1 cellular context compared by ENCODE assay signal in the genomic region with DNA sequence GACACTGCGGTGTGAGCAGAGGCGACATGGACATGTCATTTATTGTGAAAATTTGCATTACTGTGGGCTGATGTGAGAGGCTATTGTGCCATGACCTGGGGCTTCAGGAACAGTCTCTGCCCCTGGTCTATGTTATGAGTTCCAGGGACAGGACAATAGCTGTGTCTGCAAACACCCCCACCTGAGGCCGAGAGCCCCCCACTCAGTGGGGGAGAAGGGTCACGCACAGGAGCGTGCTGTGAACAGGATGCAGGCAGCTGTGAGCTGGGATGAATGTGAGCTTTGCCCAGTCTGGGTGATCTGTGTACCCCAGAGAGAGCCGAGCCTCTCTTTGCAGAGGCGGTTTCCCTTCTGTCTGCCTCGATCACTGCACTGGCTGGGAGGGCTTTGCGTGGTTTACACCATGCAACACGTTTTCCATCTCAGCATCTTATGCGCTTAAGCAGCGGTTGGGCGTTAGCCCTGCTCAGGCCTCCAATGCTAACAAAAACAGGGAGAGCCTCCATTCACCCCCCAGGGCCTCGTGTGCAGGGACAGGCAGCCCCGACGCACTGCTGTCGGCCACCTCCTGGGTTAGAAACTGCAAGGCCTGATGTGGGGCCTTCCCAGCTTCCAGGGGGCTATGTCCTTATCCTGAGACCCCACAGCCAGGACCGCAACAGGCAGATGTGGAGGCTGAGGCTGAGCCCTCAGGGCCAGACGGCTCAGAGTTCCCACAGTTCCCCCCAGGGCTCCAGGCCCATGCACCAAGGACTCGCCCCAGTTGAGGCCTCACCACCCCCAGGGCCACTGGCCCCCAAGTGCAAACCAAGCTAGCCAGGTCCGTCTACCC.
TF ChIP-seq lines count a peak whose summit lies in the region.

No MANE protein-coding gene starts in this region.

TF ChIP-seq in HepG2, 621 proteins besides CTCF, POLR2A, EP300 and RAD21 (continued from another document and continues in another):
- TF ChIP-seq ZNF205 (CRISPR knock-in tag; IDR thresholded peaks at IDR 0.05) (peak; percentile 52; the same call in 1 of the 2 replicates), ZSCAN29 (CRISPR knock-in tag; conservative IDR thresholded peaks at IDR 0.05) (peak; percentile 84), CAMTA2 (CRISPR knock-in tag; IDR thresholded peaks at IDR 0.05; ENCODE audit: borderline replicate concordance) (no peak), NFAT5 (CRISPR knock-in tag; IDR thresholded peaks at IDR 0.05) (no peak; the same call in 1 of the 2 replicates), ZKSCAN1 (IDR thresholded peaks at IDR 0.05; ENCODE audit: low read length) (no peak), RFXAP (CRISPR knock-in tag; IDR thresholded peaks at IDR 0.05; ENCODE audit: borderline replicate concordance) (peak; percentile 43; the same call in 1 of the 2 replicates), RXRB (CRISPR knock-in tag; IDR thresholded peaks at IDR 0.05; ENCODE audit: borderline replicate concordance) (no peak; the same call in 1 of the 2 replicates), REST (IDR thresholded peaks at IDR 0.05; ENCODE audit: borderline replicate concordance in 1 of 2, low read depth in 1 of 2, low read length in 2 of 2) (no peak), ZNF609 (CRISPR knock-in tag; IDR thresholded peaks at IDR 0.05; ENCODE audit: borderline replicate concordance) (peak; percentile 71; the same call in 1 of the 2 replicates), MAFG (CRISPR knock-in tag; IDR thresholded peaks at IDR 0.05) (0 out of 2 replicates have a peak, but pooled peaks have one; percentile 26), MAFF (IDR thresholded peaks at IDR 0.05; ENCODE audit: low read depth, low read length) (no peak), REPIN1 (CRISPR knock-in tag; IDR thresholded peaks at IDR 0.05; ENCODE audit: borderline replicate concordance, low read depth) (no peak), NFIC (IDR thresholded peaks at IDR 0.05; ENCODE audit: low read length) (no peak), KMT2A (CRISPR knock-in tag; IDR thresholded peaks at IDR 0.05) (no peak; the same call in 1 of the 2 replicates), MEIS2 (CRISPR knock-in tag; IDR thresholded peaks at IDR 0.05) (0 out of 2 replicates have a peak, but pooled peaks have one; percentile 2), XRCC5 (optimal IDR thresholded peaks at IDR 0.05; ENCODE audit: low read length) (peak; percentile 15), ZNF263 (CRISPR knock-in tag; IDR thresholded peaks at IDR 0.05) (0 out of 2 replicates have a peak, but pooled peaks have one; percentile 24), ZFP90 (CRISPR knock-in tag; IDR thresholded peaks at IDR 0.05; ENCODE audit: borderline replicate concordance) (no peak), ZNF687 (CRISPR knock-in tag; IDR thresholded peaks at IDR 0.05) (peak; percentile 85), NRL (CRISPR knock-in tag; IDR thresholded peaks at IDR 0.05; ENCODE audit: borderline replicate concordance) (no peak; the same call in 1 of the 2 replicates), ARNTL (CRISPR knock-in tag; IDR thresholded peaks at IDR 0.05) (peak; percentile 77), KDM5B (CRISPR knock-in tag; IDR thresholded peaks at IDR 0.05; ENCODE audit: borderline replicate concordance) (peak; percentile 55), ZNF570 (CRISPR knock-in tag; IDR thresholded peaks at IDR 0.05; ENCODE audit: borderline replicate concordance) (no peak), ZNF772 (CRISPR knock-in tag; IDR thresholded peaks at IDR 0.05) (peak; percentile 53; the same call in 1 of the 2 replicates), ZNF569 (CRISPR knock-in tag; IDR thresholded peaks at IDR 0.05; ENCODE audit: borderline replicate concordance) (no peak), ZNF616 (CRISPR knock-in tag; IDR thresholded peaks at IDR 0.05; ENCODE audit: low read depth) (no peak)
- TF ChIP-seq, protein P1, sequence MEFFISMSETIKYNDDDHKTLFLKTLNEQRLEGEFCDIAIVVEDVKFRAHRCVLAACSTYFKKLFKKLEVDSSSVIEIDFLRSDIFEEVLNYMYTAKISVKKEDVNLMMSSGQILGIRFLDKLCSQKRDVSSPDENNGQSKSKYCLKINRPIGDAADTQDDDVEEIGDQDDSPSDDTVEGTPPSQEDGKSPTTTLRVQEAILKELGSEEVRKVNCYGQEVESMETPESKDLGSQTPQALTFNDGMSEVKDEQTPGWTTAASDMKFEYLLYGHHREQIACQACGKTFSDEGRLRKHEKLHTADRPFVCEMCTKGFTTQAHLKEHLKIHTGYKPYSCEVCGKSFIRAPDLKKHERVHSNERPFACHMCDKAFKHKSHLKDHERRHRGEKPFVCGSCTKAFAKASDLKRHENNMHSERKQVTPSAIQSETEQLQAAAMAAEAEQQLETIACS (CRISPR knock-in tag; IDR thresholded peaks at IDR 0.05), result no peak
- TF ChIP-seq, protein P2, sequence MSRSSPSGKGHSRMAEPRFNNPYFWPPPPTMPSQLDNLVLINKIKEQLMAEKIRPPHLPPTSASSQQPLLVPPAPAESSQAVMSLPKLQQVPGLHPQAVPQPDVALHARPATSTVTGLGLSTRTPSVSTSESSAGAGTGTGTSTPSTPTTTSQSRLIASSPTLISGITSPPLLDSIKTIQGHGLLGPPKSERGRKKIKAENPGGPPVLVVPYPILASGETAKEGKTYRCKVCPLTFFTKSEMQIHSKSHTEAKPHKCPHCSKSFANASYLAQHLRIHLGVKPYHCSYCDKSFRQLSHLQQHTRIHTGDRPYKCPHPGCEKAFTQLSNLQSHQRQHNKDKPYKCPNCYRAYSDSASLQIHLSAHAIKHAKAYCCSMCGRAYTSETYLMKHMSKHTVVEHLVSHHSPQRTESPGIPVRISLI (CRISPR knock-in tag; IDR thresholded peaks at IDR 0.05; ENCODE audit: borderline replicate concordance), result 0 out of 2 replicates have a peak, but pooled peaks have one; percentile 22
